In genomic region chr3:112136959-112137693, GRCh38 we compare ENCODE assay signal across 8 cellular contexts. TPM values are rescaled to one million over a fixed set of nuclear protein-coding genes. Genes with fewer than 3 reads are reported as not detected.
DNase-seq lines count a peak whose midpoint lies in the region; ATAC-seq, FAIRE-seq and TF ChIP-seq lines count a peak whose summit lies in the region.

No MANE protein-coding gene starts in this region.

- peak overlapping the region; percentile 21; the same call in 1 of the 2 replicates for H3K4me2 ChIP-seq in OCI-LY1 (ENCODE audit: low read length)

- ATAC-seq in left lobe of liver = peak; percentile 79

- no peaks in the 10 kb centered on the region for H4K20me1 ChIP-seq in OCI-LY1 (ENCODE audit: insufficient read depth, low read length)

- H2AFZ ChIP-seq in OCI-LY1 (ENCODE audit: low read length) = peak overlapping the region; percentile 71

- TF ChIP-seq CTCF in GM12872 (IDR thresholded peaks at IDR 0.05; ENCODE audit: insufficient read depth, low read depth, low read length) = peak; percentile 76
- peak; percentile 88 for TF ChIP-seq CTCF in OCI-LY1 (IDR thresholded peaks at IDR 0.05; ENCODE audit: low read length)
- TF ChIP-seq CTCF in bronchial epithelial cell (IDR thresholded peaks at IDR 0.05; ENCODE audit: insufficient read depth, low read length, severe bottlenecking) = peak; percentile 64

- H3K27ac ChIP-seq in OCI-LY1 (ENCODE audit: low read depth, low read length, poor library complexity, severe bottlenecking) = peak overlapping the region; percentile 94

- H3K9me2 ChIP-seq in OCI-LY1 (ENCODE audit: low read depth, low read length) = no peaks in the 10 kb centered on the region

- DNase-seq in AG08395 (ENCODE audit: low spot score) (peak; percentile 13), HPDE6-E6E7 (ENCODE audit: extremely low spot score) (peak; percentile 29), bronchial epithelial cell (ENCODE audit: low read depth) (peak; percentile 64), left lobe of liver (ENCODE audit: low spot score) (no peak), urothelium cell line (ENCODE audit: low spot score) (peak; percentile 50), germinal center (ENCODE audit: low spot score) (no peak)

- no peaks in the 10 kb centered on the region for H3K27me3 ChIP-seq in OCI-LY1 (ENCODE audit: insufficient read depth, low read length)
- H3K27me3 ChIP-seq in bronchial epithelial cell (ENCODE audit: control insufficient read depth, insufficient read depth, low read length) = no peaks in the 10 kb centered on the region

- peak overlapping the region; percentile 32; the same call in 1 of the 2 replicates for H3K9ac ChIP-seq in OCI-LY1 (ENCODE audit: low read length)

- H3K4me3 ChIP-seq in OCI-LY1 (ENCODE audit: low read depth, low read length, poor library complexity, severe bottlenecking) (no peak overlapping the region), bronchial epithelial cell (ENCODE audit: low read depth, low read length) (no peak overlapping the region)

- peaks cover 52% of the 10 kb centered on the region for H3K4me1 ChIP-seq in OCI-LY1 (ENCODE audit: insufficient read depth, low read length, severe bottlenecking)

- no peaks in the 10 kb centered on the region for H3K9me3 ChIP-seq in OCI-LY1 (ENCODE audit: low read length)

- FAIRE-seq in bronchial epithelial cell (lab: Jason Lieb, UNC) = no peak
- no peak for FAIRE-seq in urothelium cell line (lab: Jason Lieb, UNC)

- no peaks in the 10 kb centered on the region for H3F3A ChIP-seq in OCI-LY1 (ENCODE audit: insufficient read depth, low read length)

- H3K36me3 ChIP-seq in OCI-LY1 (ENCODE audit: insufficient read depth, low read length) (no peaks in the 10 kb centered on the region), bronchial epithelial cell (ENCODE audit: control insufficient read depth, insufficient read depth, low read length) (no peaks in the 10 kb centered on the region)

- peaks cover 10% of the 10 kb centered on the region for H3K79me2 ChIP-seq in OCI-LY1 (ENCODE audit: insufficient read depth, low read length)

RNA-seq across cellular contexts. Expression of gene GCSAM, which starts 4.1 kb away (rescaled TPM):
- total RNA-seq in bronchial epithelial cell = 0.13 and 0.26 TPM in 2 replicates
- total RNA-seq in left lobe of liver = 0.18 TPM

RNA-seq across cellular contexts. Expression of gene C3orf52, which starts 50.9 kb away (rescaled TPM):
- 23.0 and 45.5 TPM in 2 replicates for total RNA-seq in bronchial epithelial cell
- total RNA-seq in left lobe of liver = 0.28 TPM

Comparison
In these comparisons a context has a peak if more than half of its experiments do, and no peak if none do; other contexts are left out.
1. DNase-seq: peak in AG08395 (single experiment), HPDE6-E6E7 (single experiment), bronchial epithelial cell (single experiment) and urothelium cell line (single experiment); none in left lobe of liver (single experiment) and germinal center (single experiment).
2. RNA of gene C3orf52, which starts 50.9 kb away (total RNA-seq): 23.0 to 45.5 TPM in bronchial epithelial cell; 0.28 TPM in left lobe of liver (single experiment); every median in the first group is over 10 times any median in the second.
3. Peak in every context shown above with its lines, with median percentiles within 50 percentile points of each other: CTCF ChIP-seq.